ENCODE assay signal across 9 cellular contexts in genomic region chr18:12701161-12701560, GRCh38. TPM values are rescaled to one million over a fixed set of nuclear protein-coding genes. Genes with fewer than 3 reads are reported as not detected.
A peak's percentile ranks its signal among the peaks of the same experiment; 100 is the strongest.
DNase-seq lines count a peak whose midpoint lies in the region; ATAC-seq and TF ChIP-seq lines count a peak whose summit lies in the region.
"Had no signal": no experiment of that assay in that cellular context is flagged by ENCODE, and none has a peak within 500 bp of the region (broad histone marks: within the 10 kb centered on the region; RNA-seq: fewer than 3 reads in every experiment).

No MANE protein-coding gene starts in this region.

- in situ Hi-C loops in astrocyte of the spinal cord (cut with HindIII; ENCODE audit: low sequenced_read_pairs), result no loop called here

- whole genome bisulfite sequencing in mesodermal cell (ENCODE audit: insufficient coverage in 2 of 2), 2 experiments, result 100% methylated on average over 2 of the region's 3 CpGs; no CpG with 5 or more reads in 1 of the 2 experiments

- peaks cover 30% of the 10 kb centered on the region for H3K4me1 ChIP-seq in ACC112 (ENCODE audit: control insufficient read depth, insufficient read depth, low read length, unreplicated experiment)
- peaks cover 12% of the 10 kb centered on the region for H3K4me1 ChIP-seq in HUES6 (ENCODE audit: control insufficient read depth, insufficient read depth, low read length)
- H3K4me1 ChIP-seq in mesodermal cell (ENCODE audit: control insufficient read depth, insufficient read depth, low read length, poor library complexity, severe bottlenecking), result peaks cover 4% of the 10 kb centered on the region

- H3K27ac ChIP-seq in ACC112 (ENCODE audit: low read depth, low read length) (no peak overlapping the region), HUES6 (ENCODE audit: low read depth, low read length) (no peak overlapping the region), mesodermal cell (ENCODE audit: low read depth, low read length, severe bottlenecking) (peak overlapping the region; percentile 16)

- intact Hi-C loops in sciatic nerve (cut with DNase I), result no loop called here

- peaks cover 5% of the 10 kb centered on the region for H3K36me3 ChIP-seq in ACC112 (ENCODE audit: insufficient read depth, low read length)
- H3K36me3 ChIP-seq in HUES6 (ENCODE audit: control insufficient read depth, insufficient read depth, low read length), result peaks cover 40% of the 10 kb centered on the region
- peaks cover 31% of the 10 kb centered on the region for H3K36me3 ChIP-seq in mesodermal cell (ENCODE audit: control insufficient read depth, insufficient read depth, low read length)

- H3K27me3 ChIP-seq in ACC112 (ENCODE audit: insufficient read depth, low read length) (no peaks in the 10 kb centered on the region), HUES6 (ENCODE audit: control insufficient read depth, insufficient read depth, low read length) (no peaks in the 10 kb centered on the region)

- H3K4me3 ChIP-seq in ACC112 (ENCODE audit: low read depth, low read length) (peak overlapping the region; percentile 92), HUES6 (ENCODE audit: low read depth, low read length) (peak overlapping the region; percentile 85), astrocyte of the spinal cord (ENCODE audit: low read depth, low read length) (peak overlapping the region; percentile 95), mesodermal cell (ENCODE audit: extremely low read depth, insufficient read depth, low read length, poor library complexity, severe bottlenecking) (peak overlapping the region; percentile 99)

- H3K9me3 ChIP-seq in HUES6 (ENCODE audit: control insufficient read depth, insufficient read depth, low read depth, low read length) (no peaks in the 10 kb centered on the region), mesodermal cell (ENCODE audit: control insufficient read depth, low read length) (no peaks in the 10 kb centered on the region)

- peak overlapping the region; percentile 44 for H3K9ac ChIP-seq in HUES6 (ENCODE audit: low read length)

- TF ChIP-seq CTCF in astrocyte of the spinal cord (IDR thresholded peaks at IDR 0.05; ENCODE audit: low read depth, low read length), result no peak

- H2AFZ ChIP-seq in ACC112 (ENCODE audit: low read length, unreplicated experiment), result peak overlapping the region; percentile 98

- peaks cover 56% of the 10 kb centered on the region for H3K79me2 ChIP-seq in ACC112 (ENCODE audit: control insufficient read depth, insufficient read depth, low read length, unreplicated experiment)

- ATAC-seq in sciatic nerve (no peak), esophagus mucosa (no peak), GM18519 (IDR thresholded peaks at IDR 0.05; ENCODE audit: low FRiP score, unreplicated experiment) (no peak)

- DNase-seq in astrocyte of the spinal cord (ENCODE audit: low read depth, low spot score), result no peak
- DNase-seq in sciatic nerve (ENCODE audit: low spot score), result no peak
- no peak for DNase-seq in C1 segment of cervical spinal cord (lab: John Stamatoyannopoulos, UW)
- DNase-seq: stimulated activated CD4-positive, alpha-beta T cell treated with anti-CD3 and anti-CD28 coated beads, Interleukin-4, amount 100 ng/mL, for 1 hour had no signal

RNA-seq across cellular contexts. Expression of gene CEP76, which starts 1.4 kb away (rescaled TPM):
- polyA plus RNA-seq in mesodermal cell (2013, experiment 1 of 2), result 15.4 TPM
- polyA plus RNA-seq in mesodermal cell (2013, experiment 2 of 2), result 14.0 TPM
- total RNA-seq in sciatic nerve, result 5.4 TPM
- total RNA-seq in esophagus mucosa, result 6.1 TPM

RNA-seq across cellular contexts. Expression of gene PSMG2, which starts 1.7 kb away (rescaled TPM):
- polyA plus RNA-seq in mesodermal cell (2013, experiment 1 of 2), result 114 TPM
- 127 TPM for polyA plus RNA-seq in mesodermal cell (2013, experiment 2 of 2)
- total RNA-seq in sciatic nerve (67.7 TPM), esophagus mucosa (61.4 TPM)

RNA-seq across cellular contexts. Expression of gene SPIRE1, which starts 43.3 kb away (rescaled TPM):
- polyA plus RNA-seq in mesodermal cell (2013, experiment 1 of 2), result 16.2 TPM
- 19.0 TPM for polyA plus RNA-seq in mesodermal cell (2013, experiment 2 of 2)
- total RNA-seq in sciatic nerve, result 94.3 TPM
- 15.6 TPM for total RNA-seq in esophagus mucosa
